23 cellular contexts compared by ENCODE assay signal in genomic region chr17:77555110-77555509, GRCh38.
DNase-seq lines count a peak whose midpoint lies in the region; ATAC-seq and TF ChIP-seq lines count a peak whose summit lies in the region.
"Had no signal": no experiment of that assay in that cellular context is flagged by ENCODE, and none has a peak within 500 bp of the region (broad histone marks: within the 10 kb centered on the region; RNA-seq: fewer than 3 reads in every experiment).

No MANE protein-coding gene starts in this region.

- no peak overlapping the region for H2BK120ac ChIP-seq in mesendoderm (ENCODE audit: low read depth, low read length)

- H4K5ac ChIP-seq in mesendoderm (ENCODE audit: low read length), result no peak overlapping the region

- ATAC-seq in right cardiac atrium (peak in 1 of 2 donors; percentile 67), thoracic aorta (ENCODE audit: insufficient number of reproducible peaks, low FRiP score, low read depth) (no peak)
- ATAC-seq in stimulated activated memory B cell treated with anti-CD40 and anti-IgM and Interleukin-4, amounts not matched to agents 10 μg/mL and 1 μg/mL and 100 μg/mL, for 72 hours, result no peak
- ATAC-seq: activated naive CD4-positive, alpha-beta T cell treated with anti-CD3 and anti-CD28 coated beads, Interleukin-2, amount 50 U/mL, for 72 hours; activated T-helper 17 cell treated with anti-CD3 and anti-CD28 coated beads, Interleukin-2, amount 50 U/mL, for 72 hours had no signal

- no peaks in the 10 kb centered on the region for H3K27me3 ChIP-seq in right cardiac atrium (ENCODE audit: control insufficient read depth, insufficient read depth)
- H3K27me3 ChIP-seq in thoracic aorta (replicated peaks; ENCODE audit: insufficient read depth), result no peaks in the 10 kb centered on the region
- no peaks in the 10 kb centered on the region for H3K27me3 ChIP-seq in CD8-positive, alpha-beta memory T cell (ENCODE audit: insufficient read depth, low read length, poor library complexity, severe bottlenecking)
- H3K27me3 ChIP-seq in mesendoderm (ENCODE audit: insufficient read depth, low read length, poor library complexity), result no peaks in the 10 kb centered on the region
- H3K27me3 ChIP-seq: BE2C, vagina had no signal

- H3K4me3 ChIP-seq in right cardiac atrium (ENCODE audit: low read length), result no peak overlapping the region
- peak overlapping the region; percentile 4 for H3K4me3 ChIP-seq in thoracic aorta
- no peak overlapping the region for H3K4me3 ChIP-seq in CD8-positive, alpha-beta memory T cell (ENCODE audit: low read length)
- no peak overlapping the region for H3K4me3 ChIP-seq in mesendoderm (ENCODE audit: low read length)
- H3K4me3 ChIP-seq: HAP-1, suprapubic skin, vagina had no signal

- DNase-seq in NCI-H510A treated with DMSO at 0.1 percent for 48 hours (lab: John Stamatoyannopoulos, UW), result peak; percentile 35
- no peak for DNase-seq in NCI-H510A (lab: John Stamatoyannopoulos, UW)
- no peak for DNase-seq in right cardiac atrium
- no peak for DNase-seq in thoracic aorta (ENCODE audit: low spot score)
- DNase-seq in CD8-positive, alpha-beta memory T cell, result no peak
- DNase-seq in mesendoderm, result no peak
- DNase-seq: activated CD4-positive, alpha-beta T cell treated with anti-CD3 and anti-CD28 coated beads, Interleukin-2, amount 50 U/mL, for 48 hours; activated CD4-positive, CD25-positive, alpha-beta regulatory T cell; activated CD8-positive, alpha-beta memory T cell treated with anti-CD3 and anti-CD28 coated beads, Interleukin-2, amount 50 U/mL, for 4 hours; Caco-2; central memory CD4-positive, alpha-beta T cell; EL; SW 1271 had no signal

- H3K36me3 ChIP-seq in thoracic aorta (no peaks in the 10 kb centered on the region), mesendoderm (ENCODE audit: control insufficient read depth, insufficient read depth, low read length) (no peaks in the 10 kb centered on the region)
- H3K36me3 ChIP-seq in CD8-positive, alpha-beta memory T cell (ENCODE audit: insufficient read depth, low read length), result no peaks in the 10 kb centered on the region
- H3K36me3 ChIP-seq: BE2C, HAP-1, neutrophil, suprapubic skin, vagina had no signal

- H3K56ac ChIP-seq in mesendoderm (ENCODE audit: low read length), result no peak overlapping the region

- H3K9me3 ChIP-seq in right cardiac atrium (ENCODE audit: control insufficient read depth, low read length), result no peaks in the 10 kb centered on the region
- no peaks in the 10 kb centered on the region for H3K9me3 ChIP-seq in thoracic aorta
- H3K9me3 ChIP-seq in CD8-positive, alpha-beta memory T cell (ENCODE audit: low read length), result no peaks in the 10 kb centered on the region
- H3K9me3 ChIP-seq: BE2C, Caco-2, HAP-1, neutrophil, suprapubic skin, vagina had no signal

- H3K4me1 Mint-ChIP-seq in brain, result peaks cover 77% of the 10 kb centered on the region
- no peaks in the 10 kb centered on the region for H3K4me1 Mint-ChIP-seq in CD8-positive, alpha-beta memory T cell
- H3K4me1 Mint-ChIP-seq in stimulated activated memory B cell treated with anti-CD40 and anti-IgM and Interleukin-4, amounts not matched to agents 10 μg/mL and 1 μg/mL and 100 μg/mL, for 72 hours, result peaks cover 12% of the 10 kb centered on the region
- H3K4me1 Mint-ChIP-seq: activated T-helper 17 cell treated with anti-CD3 and anti-CD28 coated beads, Interleukin-2, amount 50 U/mL, for 72 hours had no signal

- TF ChIP-seq CTCF in brain (conservative IDR thresholded peaks at IDR 0.05) (no peak), thoracic aorta (IDR thresholded peaks at IDR 0.05) (no peak)

- POLR2A ChIA-PET in CD8-positive, alpha-beta memory T cell (lab: Charles Lee), result no interaction called here

- H4K8ac ChIP-seq in mesendoderm (ENCODE audit: low read depth, low read length), result no peak overlapping the region

- no peak overlapping the region for H2BK15ac ChIP-seq in mesendoderm (replicated peaks; ENCODE audit: low read depth)

- H3K4me2 ChIP-seq in mesendoderm (ENCODE audit: low read length), result no peak overlapping the region

- H3K23ac ChIP-seq in mesendoderm (ENCODE audit: low read length), result no peak overlapping the region

- H3K27ac ChIP-seq in right cardiac atrium (ENCODE audit: low read length) (peak overlapping the region; percentile 50), thoracic aorta (no peak overlapping the region), mesendoderm (ENCODE audit: low read depth, low read length) (no peak overlapping the region)
- H3K27ac ChIP-seq in CD8-positive, alpha-beta memory T cell (ENCODE audit: low read depth, low read length), result no peak overlapping the region
- H3K27ac ChIP-seq: HL-60, neutrophil, suprapubic skin, vagina had no signal

- peaks cover 0 to 6% (median 0%) of the 10 kb centered on the region in 5 experiments for H3K9me3 Mint-ChIP-seq in brain
- no peaks in the 10 kb centered on the region for H3K9me3 Mint-ChIP-seq in CD8-positive, alpha-beta memory T cell
- no peaks in the 10 kb centered on the region for H3K9me3 Mint-ChIP-seq in stimulated activated memory B cell treated with anti-CD40 and anti-IgM and Interleukin-4, amounts not matched to agents 10 μg/mL and 1 μg/mL and 100 μg/mL, for 72 hours
- H3K9me3 Mint-ChIP-seq: activated naive CD4-positive, alpha-beta T cell treated with anti-CD3 and anti-CD28 coated beads, Interleukin-2, amount 50 U/mL, for 72 hours; activated T-helper 17 cell treated with anti-CD3 and anti-CD28 coated beads, Interleukin-2, amount 50 U/mL, for 72 hours had no signal

- CTCF ChIA-PET in CD8-positive, alpha-beta memory T cell (lab: Charles Lee), result no interaction called here

- H3K27ac Mint-ChIP-seq in brain, result peak overlapping the region in 4 of 5 experiments; percentile 56 to 96 (median 84)
- no peak overlapping the region for H3K27ac Mint-ChIP-seq in CD8-positive, alpha-beta memory T cell
- no peak overlapping the region for H3K27ac Mint-ChIP-seq in stimulated activated memory B cell treated with anti-CD40 and anti-IgM and Interleukin-4, amounts not matched to agents 10 μg/mL and 1 μg/mL and 100 μg/mL, for 72 hours
- H3K27ac Mint-ChIP-seq: activated naive CD4-positive, alpha-beta T cell treated with anti-CD3 and anti-CD28 coated beads, Interleukin-2, amount 50 U/mL, for 72 hours; activated T-helper 17 cell treated with anti-CD3 and anti-CD28 coated beads, Interleukin-2, amount 50 U/mL, for 72 hours had no signal

- peaks cover 6% of the 10 kb centered on the region for H3K27me3 Mint-ChIP-seq in brain
- H3K27me3 Mint-ChIP-seq in CD8-positive, alpha-beta memory T cell, result peaks cover 13 to 21% of the 10 kb centered on the region in 2 donors
- peaks cover 41% of the 10 kb centered on the region for H3K27me3 Mint-ChIP-seq in stimulated activated memory B cell treated with anti-CD40 and anti-IgM and Interleukin-4, amounts not matched to agents 10 μg/mL and 1 μg/mL and 100 μg/mL, for 72 hours

- no peak overlapping the region for H3K4ac ChIP-seq in mesendoderm (ENCODE audit: low read depth, low read length)

- H3K79me1 ChIP-seq in mesendoderm (ENCODE audit: low read length), result no peaks in the 10 kb centered on the region

- H3K4me1 ChIP-seq in right cardiac atrium (ENCODE audit: control insufficient read depth, insufficient read depth, low read length) (no peaks in the 10 kb centered on the region), thoracic aorta (ENCODE audit: control insufficient read depth in 1 of 2, low read depth in 2 of 2) (peaks cover 3 to 13% of the 10 kb centered on the region in 2 donors), mesendoderm (ENCODE audit: control insufficient read depth, low read depth, low read length) (no peaks in the 10 kb centered on the region)
- no peaks in the 10 kb centered on the region for H3K4me1 ChIP-seq in CD8-positive, alpha-beta memory T cell (ENCODE audit: insufficient read depth, low read length)
- H3K4me1 ChIP-seq: BE2C, Caco-2, HAP-1, suprapubic skin, vagina had no signal

- H3K18ac ChIP-seq in mesendoderm (ENCODE audit: low read length), result no peak overlapping the region

- no peaks in the 10 kb centered on the region for H3K79me2 ChIP-seq in mesendoderm (ENCODE audit: control insufficient read depth, insufficient read depth, low read length)

- no peak overlapping the region for H2AK5ac ChIP-seq in mesendoderm (ENCODE audit: low read length)

- H2BK5ac ChIP-seq in mesendoderm (ENCODE audit: low read length), result no peak overlapping the region

- peak overlapping the region in 1 of 5 experiments; percentile 57 for H3K4me3 Mint-ChIP-seq in brain
- H3K4me3 Mint-ChIP-seq in CD8-positive, alpha-beta memory T cell, result no peak overlapping the region
- no peak overlapping the region for H3K4me3 Mint-ChIP-seq in stimulated activated memory B cell treated with anti-CD40 and anti-IgM and Interleukin-4, amounts not matched to agents 10 μg/mL and 1 μg/mL and 100 μg/mL, for 72 hours
- H3K4me3 Mint-ChIP-seq: activated T-helper 17 cell treated with anti-CD3 and anti-CD28 coated beads, Interleukin-2, amount 50 U/mL, for 72 hours had no signal

- WGBS in right cardiac atrium, result 73% methylated on average over 15 of the region's 15 CpGs
- no CpG with 5 or more reads among the region's 15 CpGs for WGBS in mesendoderm (ENCODE audit: extremely low coverage, insufficient coverage, low lambda C conversion rate)

- intact Hi-C loops in right cardiac atrium (cut with DNase I), result no loop called here

- H3K9ac ChIP-seq in mesendoderm (ENCODE audit: low read length), result no peak overlapping the region

- H3K36me3 Mint-ChIP-seq in brain, result no peaks in the 10 kb centered on the region
- H3K36me3 Mint-ChIP-seq in CD8-positive, alpha-beta memory T cell, result no peaks in the 10 kb centered on the region
- H3K36me3 Mint-ChIP-seq in stimulated activated memory B cell treated with anti-CD40 and anti-IgM and Interleukin-4, amounts not matched to agents 10 μg/mL and 1 μg/mL and 100 μg/mL, for 72 hours, result no peaks in the 10 kb centered on the region
- H3K36me3 Mint-ChIP-seq: activated naive CD4-positive, alpha-beta T cell treated with anti-CD3 and anti-CD28 coated beads, Interleukin-2, amount 50 U/mL, for 72 hours had no signal

Comparison
In these comparisons a context has a peak if more than half of its experiments do, and no peak if none do; other contexts are left out.
1. H3K27ac Mint-ChIP-seq: peak in brain (4 of 5); none in CD8-positive, alpha-beta memory T cell (0 of 8) and stimulated activated memory B cell treated with anti-CD40 and anti-IgM and Interleukin-4, amounts not matched to agents 10 μg/mL and 1 μg/mL and 100 μg/mL, for 72 hours (single experiment).